In the genomic region with DNA sequence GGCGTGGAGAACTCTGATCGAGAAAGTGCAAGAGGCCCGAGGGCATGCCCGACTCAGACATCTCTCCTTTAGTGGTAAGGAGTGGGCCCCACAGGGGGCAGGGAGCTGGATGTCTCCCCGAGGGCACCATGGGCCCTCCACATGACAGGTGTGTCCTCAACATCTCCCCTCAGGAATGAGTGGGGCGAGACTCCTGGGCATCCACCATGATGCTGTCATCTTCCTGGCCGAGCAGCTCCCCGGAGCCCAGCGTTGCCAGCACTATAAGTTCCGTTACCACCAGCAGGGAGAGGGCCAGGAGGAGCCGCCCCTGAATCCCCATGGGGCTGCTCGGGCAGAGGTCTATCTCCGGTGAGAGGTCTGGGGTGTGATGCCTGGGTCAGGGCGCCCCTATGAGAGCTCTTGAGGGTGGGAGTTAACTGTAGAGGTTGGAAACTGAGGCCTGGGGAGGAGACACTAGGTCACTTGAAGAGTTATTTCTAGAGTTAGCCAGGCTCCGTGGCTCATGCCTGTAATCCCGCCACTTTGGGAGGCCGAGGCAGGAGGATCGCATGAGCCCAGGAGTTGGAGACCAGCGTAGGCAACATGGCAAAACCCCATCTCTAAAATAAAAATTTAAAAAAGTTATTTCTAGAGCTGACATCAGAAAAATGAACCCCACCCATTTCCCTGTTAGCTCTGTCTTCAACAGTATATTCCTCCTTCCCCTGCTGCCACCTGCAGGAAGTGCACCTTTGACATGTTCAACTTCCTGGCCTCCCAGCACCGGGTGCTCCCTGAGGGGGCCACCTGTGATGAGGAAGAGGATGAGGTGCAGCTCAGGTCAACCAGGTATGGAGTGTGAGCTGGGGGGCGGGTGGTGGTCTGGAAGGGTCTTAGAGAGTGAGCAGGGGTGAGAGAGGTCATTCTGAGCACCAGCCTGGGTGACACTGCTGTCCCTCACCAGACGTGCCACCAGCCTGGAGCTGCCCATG, we compare ENCODE assay signal across 12 cellular contexts. TPM values are rescaled to one million over a fixed set of nuclear protein-coding genes. Genes with fewer than 3 reads are reported as not detected.
DNase-seq lines count a peak whose midpoint lies in the region; ATAC-seq, FAIRE-seq and TF ChIP-seq lines count a peak whose summit lies in the region.
"Had no signal": no experiment of that assay in that cellular context is flagged by ENCODE, and none has a peak within 500 bp of the region (broad histone marks: within the 10 kb centered on the region; RNA-seq: fewer than 3 reads in every experiment).

No MANE protein-coding gene starts in this region.

- peaks cover 33% of the 10 kb centered on the region for H3K36me3 Mint-ChIP-seq in activated CD8-positive, alpha-beta memory T cell treated with anti-CD3 and anti-CD28 coated beads, Interleukin-2, amount 10 ng/mL, durations not matched to agents 7 days and 5 days
- peaks cover 57% of the 10 kb centered on the region for H3K36me3 Mint-ChIP-seq in stimulated activated memory B cell treated with anti-CD40 and anti-IgM and Interleukin-4, amounts not matched to agents 10 μg/mL and 1 μg/mL and 100 μg/mL, for 72 hours

- H3K4me1 ChIP-seq in Loucy (ENCODE audit: insufficient read depth, low read length, poor library complexity, severe bottlenecking) (peaks cover 4% of the 10 kb centered on the region), K562 (replicated peaks in 1 of 2; ENCODE audit: control insufficient read depth in 2 of 2, insufficient read depth in 2 of 2, low read length in 2 of 2) (peaks cover 10 to 43% of the 10 kb centered on the region in 2 experiments; a peak in 4 of 5 replicates)

- H3F3A ChIP-seq in Loucy (ENCODE audit: low read depth) = no peaks in the 10 kb centered on the region

- H3K27ac ChIP-seq in K562 (ENCODE audit: extremely low read depth, low read depth, low read length) = no peak overlapping the region
- H3K27ac ChIP-seq: HL-60, pancreas had no signal

- no peaks in the 10 kb centered on the region for H3K9me1 ChIP-seq in K562 (ENCODE audit: control insufficient read depth, insufficient read depth, low read length)

- peaks cover 14% of the 10 kb centered on the region for H3K4me1 Mint-ChIP-seq in activated CD8-positive, alpha-beta memory T cell treated with anti-CD3 and anti-CD28 coated beads, Interleukin-2, amount 10 ng/mL, durations not matched to agents 7 days and 5 days
- H3K4me1 Mint-ChIP-seq in stimulated activated memory B cell treated with anti-CD40 and anti-IgM and Interleukin-4, amounts not matched to agents 10 μg/mL and 1 μg/mL and 100 μg/mL, for 72 hours = peaks cover 54% of the 10 kb centered on the region

- H3K4me3 Mint-ChIP-seq in activated CD8-positive, alpha-beta memory T cell treated with anti-CD3 and anti-CD28 coated beads, Interleukin-2, amount 10 ng/mL, durations not matched to agents 7 days and 5 days = no peak overlapping the region
- no peak overlapping the region for H3K4me3 Mint-ChIP-seq in stimulated activated memory B cell treated with anti-CD40 and anti-IgM and Interleukin-4, amounts not matched to agents 10 μg/mL and 1 μg/mL and 100 μg/mL, for 72 hours

- TF ChIP-seq POLR2A in K562 (conservative IDR thresholded peaks at IDR 0.05) = no peak

- no TSS peak for BruUV-seq in K562 (replicated peaks; lab: Mats Ljungman, UMichigan)

- H4K20me1 ChIP-seq in Loucy (ENCODE audit: insufficient read depth, low read length, poor library complexity, severe bottlenecking) = no peaks in the 10 kb centered on the region
- H4K20me1 ChIP-seq in K562 (replicated peaks; ENCODE audit: control insufficient read depth, insufficient read depth, low read length) = no peaks in the 10 kb centered on the region

- H3K9me3 ChIP-seq in Loucy (ENCODE audit: insufficient read depth, low read depth, low read length) (no peaks in the 10 kb centered on the region), K562 (replicated peaks; ENCODE audit: control insufficient read depth, insufficient read depth, low read depth, low read length) (no peaks in the 10 kb centered on the region)
- H3K9me3 ChIP-seq: HAP-1, pancreas had no signal

- H2AFZ ChIP-seq in Loucy (ENCODE audit: low read length) = no peak overlapping the region
- H2AFZ ChIP-seq in K562 (ENCODE audit: low read depth, low read length) = no peak overlapping the region

- FAIRE-seq in K562 (lab: Jason Lieb, UNC) = no peak
- FAIRE-seq: pancreas had no signal

- H3K27me3 ChIP-seq in Loucy (ENCODE audit: insufficient read depth, low read length, poor library complexity, severe bottlenecking) (no peaks in the 10 kb centered on the region), K562 (ENCODE audit: control insufficient read depth in 2 of 2, insufficient read depth in 2 of 2, low read length in 2 of 2) (no peaks in the 10 kb centered on the region)
- H3K27me3 ChIP-seq: pancreas had no signal

- H3K36me3 ChIP-seq in Loucy (ENCODE audit: insufficient read depth, low read length) (peaks cover 23% of the 10 kb centered on the region; the same call in 1 of the 2 replicates), K562 (ENCODE audit: control insufficient read depth, insufficient read depth, low read length) (peaks cover 70% of the 10 kb centered on the region; the same call in 2 of the 3 replicates)

- CTCF ChIA-PET in activated CD8-positive, alpha-beta memory T cell treated with anti-CD3 and anti-CD28 coated beads, Interleukin-2, amount 10 ng/mL, durations not matched to agents 7 days and 5 days (lab: Charles Lee) = interaction anchor here (0.8 to 2.4 kb wide), 7 partner anchors 10 to 195 kb away, joined by 3 to 9 read pairs (median 5); partner anchors contain the start of gene LIN37
- CTCF ChIA-PET in K562 (lab: Yijun Ruan, JAX; ENCODE audit: low intra/inter-chr PET ratio) = no interaction called here

- in situ Hi-C loops in K562 (cut with MboI) = no loop called here

- POLR2A ChIA-PET in K562 (lab: Yijun Ruan, JAX) = interaction anchor here (0.9 to 2.2 kb wide), 7 partner anchors 8 to 19 kb away, joined by 3 to 8 read pairs (median 5); partner anchors contain the start of genes LIN37, PSENEN and U2AF1L4

- 0 out of 2 replicates have a peak, but pooled peaks have one; percentile 17 for TF ChIP-seq CTCF in Loucy (conservative IDR thresholded peaks at IDR 0.05; ENCODE audit: low read length)
- peak in 1 of 3 experiments; percentile 28; a peak in 3 of 6 replicates for TF ChIP-seq CTCF in K562 (IDR thresholded peaks at IDR 0.05 in 2 of 3, conservative IDR thresholded peaks at IDR 0.05 in 1 of 3; ENCODE audit: insufficient read depth in 2 of 3, low read depth in 1 of 3, low read length in 3 of 3)

- TF ChIP-seq RAD21 in K562 (CRISPR knock-in tag; conservative IDR thresholded peaks at IDR 0.05 in 1 of 2, IDR thresholded peaks at IDR 0.05 in 1 of 2) = no peak

- intact Hi-C loops in K562 (cut with micrococcal nuclease) = no loop called here

- no peaks in the 10 kb centered on the region for H3K27me3 Mint-ChIP-seq in activated CD8-positive, alpha-beta memory T cell treated with anti-CD3 and anti-CD28 coated beads, Interleukin-2, amount 10 ng/mL, durations not matched to agents 7 days and 5 days
- no peaks in the 10 kb centered on the region for H3K27me3 Mint-ChIP-seq in stimulated activated memory B cell treated with anti-CD40 and anti-IgM and Interleukin-4, amounts not matched to agents 10 μg/mL and 1 μg/mL and 100 μg/mL, for 72 hours

- no peak overlapping the region for H3K27ac Mint-ChIP-seq in activated CD8-positive, alpha-beta memory T cell treated with anti-CD3 and anti-CD28 coated beads, Interleukin-2, amount 10 ng/mL, durations not matched to agents 7 days and 5 days
- peak overlapping the region; percentile 30 for H3K27ac Mint-ChIP-seq in stimulated activated memory B cell treated with anti-CD40 and anti-IgM and Interleukin-4, amounts not matched to agents 10 μg/mL and 1 μg/mL and 100 μg/mL, for 72 hours

- H3K9me2 ChIP-seq in Loucy (replicated peaks; ENCODE audit: low read depth, low read length) = no peaks in the 10 kb centered on the region

- H3K9ac ChIP-seq in Loucy (ENCODE audit: low read depth, low read length, poor library complexity, severe bottlenecking) (no peak overlapping the region), K562 (ENCODE audit: insufficient read depth in 1 of 2, low read depth in 2 of 2, low read length in 2 of 2) (peak overlapping the region in 1 of 2 experiments; percentile 43; a peak in 1 of 4 replicates)

- DNase-seq in activated CD8-positive, alpha-beta memory T cell treated with anti-CD3 and anti-CD28 coated beads, Interleukin-2, amount 10 ng/mL, durations not matched to agents 7 days and 5 days = peak; percentile 56
- DNase-seq in activated CD8-positive, alpha-beta memory T cell treated with anti-CD3 and anti-CD28 coated beads, Interleukin-2, amount 50 U/mL, for 4 hours = no peak
- peak in 1 of 4 experiments; percentile 31 for DNase-seq in K562 (ENCODE audit: extremely low read depth in 1 of 4, low spot score in 3 of 4)
- no peak for DNase-seq in NCI-H2081 (lab: John Stamatoyannopoulos, UW)
- DNase-seq: C1 segment of cervical spinal cord had no signal

- TF ChIP-seq EP300 in K562 (IDR thresholded peaks at IDR 0.05; ENCODE audit: low read length) = no peak

- no peaks in the 10 kb centered on the region for H3K9me3 Mint-ChIP-seq in activated CD8-positive, alpha-beta memory T cell treated with anti-CD3 and anti-CD28 coated beads, Interleukin-2, amount 10 ng/mL, durations not matched to agents 7 days and 5 days (ENCODE audit: low read depth)
- H3K9me3 Mint-ChIP-seq in stimulated activated memory B cell treated with anti-CD40 and anti-IgM and Interleukin-4, amounts not matched to agents 10 μg/mL and 1 μg/mL and 100 μg/mL, for 72 hours = no peaks in the 10 kb centered on the region

- H3K4me3 ChIP-seq in Loucy (ENCODE audit: low read length, poor library complexity, severe bottlenecking) (no peak overlapping the region), K562 (no peak overlapping the region)
- H3K4me3 ChIP-seq: HAP-1, pancreas had no signal

- 93% methylated on average over 21 of the region's 22 CpGs for WGBS in K562 (ENCODE audit: insufficient coverage, low coverage, missing lambda C conversion rate)

- no peak for ATAC-seq in activated CD8-positive, alpha-beta memory T cell treated with anti-CD3 and anti-CD28 coated beads, Interleukin-2, amount 10 ng/mL, durations not matched to agents 7 days and 5 days
- no peak for ATAC-seq in K562
- ATAC-seq in stimulated activated memory B cell treated with anti-CD40 and anti-IgM and Interleukin-4, amounts not matched to agents 10 μg/mL and 1 μg/mL and 100 μg/mL, for 72 hours = no peak
- ATAC-seq in HG03432 (IDR thresholded peaks at IDR 0.05; ENCODE audit: unreplicated experiment) = no peak
- no peak for ATAC-seq in HG02798 (IDR thresholded peaks at IDR 0.05; ENCODE audit: poor library complexity, unreplicated experiment)
- ATAC-seq: pancreas had no signal

- H3K4me2 ChIP-seq in Loucy (ENCODE audit: low read depth, low read length, poor library complexity, severe bottlenecking) (no peak overlapping the region), K562 (ENCODE audit: insufficient read depth, low read length) (no peak overlapping the region)

- H3K79me2 ChIP-seq in Loucy (ENCODE audit: insufficient read depth, low read length) = no peaks in the 10 kb centered on the region
- no peaks in the 10 kb centered on the region; the same call in 2 of the 3 replicates for H3K79me2 ChIP-seq in K562 (ENCODE audit: control insufficient read depth, insufficient read depth, low read length)

RNA-seq across cellular contexts. Expression of gene IGFLR1, which starts 5.1 kb away (rescaled TPM):
- 100 to 1,000 TPM in 1 of 2 experiments, 10 to 100 TPM in 1; 51.7 to 117 TPM for total RNA-seq in activated CD8-positive, alpha-beta memory T cell treated with anti-CD3 and anti-CD28 coated beads, Interleukin-2, amount 10 ng/mL, durations not matched to agents 7 days and 5 days
- total RNA-seq in K562 (2011; cell fraction: chromatin; rRNA removed; ENCODE audit: low replicate concordance) = 4.8 and 9.7 TPM in 2 replicates
- total RNA-seq in K562 (2011; cell fraction: nucleolus; rRNA removed) = 8.8 and 9.6 TPM in 2 replicates
- 5.4 and 9.5 TPM in 2 replicates for total RNA-seq in K562 (2011; cell fraction: nucleoplasm; rRNA removed)
- 12.1 and 14.3 TPM in 2 replicates for total RNA-seq in K562 (2014; rRNA removed)
- 1.2 and 3.6 TPM in 2 replicates for total RNA-seq in K562 (2014; rRNA removed; fragmentation: Illumina TruSeq; extraction: Trizol)
- total RNA-seq in K562 (2015; rRNA removed; fragmentation: Illumina TruSeq; extraction: Trizol) = 4.6 and 9.1 TPM in 2 replicates
- total RNA-seq in K562 (2021) = 7.8 and 12.1 TPM in 2 replicates
- 4.0 and 4.2 TPM in 2 replicates for polyA plus RNA-seq in K562 (2011; rRNA removed)
- 8.8 and 25.3 TPM in 2 replicates for polyA plus RNA-seq in K562 (2011; cell fraction: cytosol; rRNA removed)
- polyA plus RNA-seq in K562 (2011; cell fraction: nucleus; rRNA removed) = 15.2 and 21.1 TPM in 2 replicates
- 10.9 and 14.5 TPM in 2 replicates for polyA plus RNA-seq in K562 (2012)
- 6.8 and 9.2 TPM in 2 replicates for polyA plus RNA-seq in K562 (2014; fragmentation: Illumina TruSeq; extraction: Trizol)
- 1 to 10 TPM; 1.0 to 2.6 TPM for polyA plus RNA-seq in K562 (2014; fragmentation: Nextera tagmentation; extraction: Ambion mirVana)
- 11.6 and 15.0 TPM in 2 replicates for polyA plus RNA-seq in K562 (2014; rRNA removed)
- polyA minus RNA-seq in K562 (2011; rRNA and poly(A)+ RNA removed) = 0.75 and 0.98 TPM in 2 replicates
- 4.4 and 7.9 TPM in 2 replicates for polyA minus RNA-seq in K562 (2011; cell fraction: cytosol; rRNA and poly(A)+ RNA removed)
- polyA minus RNA-seq in K562 (2011; cell fraction: nucleus; rRNA and poly(A)+ RNA removed) = 2.8 and 3.2 TPM in 2 replicates

RNA-seq across cellular contexts. Expression of gene U2AF1L4, which starts 8.0 kb away (rescaled TPM):
- total RNA-seq in activated CD8-positive, alpha-beta memory T cell treated with anti-CD3 and anti-CD28 coated beads, Interleukin-2, amount 10 ng/mL, durations not matched to agents 7 days and 5 days = 10 to 100 TPM; 25.1 to 35.6 TPM
- 25.9 and 46.7 TPM in 2 replicates for total RNA-seq in K562 (2011; cell fraction: chromatin; rRNA removed; ENCODE audit: low replicate concordance)
- total RNA-seq in K562 (2011; cell fraction: nucleolus; rRNA removed) = 26.5 and 31.5 TPM in 2 replicates
- 29.8 and 35.6 TPM in 2 replicates for total RNA-seq in K562 (2011; cell fraction: nucleoplasm; rRNA removed)
- total RNA-seq in K562 (2014; rRNA removed) (11.3 and 14.0 TPM in 2 replicates), K562 (2014; rRNA removed; fragmentation: Illumina TruSeq; extraction: Trizol) (6.6 and 8.4 TPM in 2 replicates), K562 (2015; rRNA removed; fragmentation: Illumina TruSeq; extraction: Trizol) (8.9 and 12.6 TPM in 2 replicates), K562 (2021) (11.2 and 14.8 TPM in 2 replicates)
- polyA plus RNA-seq in K562 (2011; rRNA removed) (9.5 and 16.9 TPM in 2 replicates), K562 (2014; fragmentation: Illumina TruSeq; extraction: Trizol) (14.4 and 16.7 TPM in 2 replicates), K562 (2014; fragmentation: Nextera tagmentation; extraction: Ambion mirVana) (10 to 100 TPM in 1 of 2 experiments, 1 to 10 TPM in 1; 9.7 to 16.7 TPM), K562 (2014; rRNA removed) (14.4 and 19.5 TPM in 2 replicates)
- 12.9 and 18.3 TPM in 2 replicates for polyA plus RNA-seq in K562 (2011; cell fraction: cytosol; rRNA removed)
- polyA plus RNA-seq in K562 (2011; cell fraction: nucleus; rRNA removed) = 85.9 and 97.8 TPM in 2 replicates
- polyA plus RNA-seq in K562 (2012) = 14.7 and 19.2 TPM in 2 replicates
- 4.6 and 7.1 TPM in 2 replicates for polyA minus RNA-seq in K562 (2011; rRNA and poly(A)+ RNA removed)
- 3.1 and 9.3 TPM in 2 replicates for polyA minus RNA-seq in K562 (2011; cell fraction: cytosol; rRNA and poly(A)+ RNA removed)
- 10.8 and 16.2 TPM in 2 replicates for polyA minus RNA-seq in K562 (2011; cell fraction: nucleus; rRNA and poly(A)+ RNA removed)

RNA-seq across cellular contexts. Expression of gene PSENEN, which starts 8.3 kb away (rescaled TPM):
- total RNA-seq in activated CD8-positive, alpha-beta memory T cell treated with anti-CD3 and anti-CD28 coated beads, Interleukin-2, amount 10 ng/mL, durations not matched to agents 7 days and 5 days = 10 to 100 TPM; 39.1 to 49.0 TPM
- total RNA-seq in K562 (2011; cell fraction: chromatin; rRNA removed; ENCODE audit: low replicate concordance) = 14.8 and 25.8 TPM in 2 replicates
- 38.7 and 45.7 TPM in 2 replicates for total RNA-seq in K562 (2011; cell fraction: nucleolus; rRNA removed)
- total RNA-seq in K562 (2011; cell fraction: nucleoplasm; rRNA removed) = 23.4 and 27.6 TPM in 2 replicates
- total RNA-seq in K562 (2014; rRNA removed) = 42.3 and 49.6 TPM in 2 replicates
- 48.0 and 53.3 TPM in 2 replicates for total RNA-seq in K562 (2014; rRNA removed; fragmentation: Illumina TruSeq; extraction: Trizol)
- total RNA-seq in K562 (2015; rRNA removed; fragmentation: Illumina TruSeq; extraction: Trizol) = 59.0 and 61.1 TPM in 2 replicates
- 63.1 and 65.7 TPM in 2 replicates for total RNA-seq in K562 (2021)
- polyA plus RNA-seq in K562 (2011; rRNA removed) = 29.6 and 34.5 TPM in 2 replicates
- 47.5 and 76.3 TPM in 2 replicates for polyA plus RNA-seq in K562 (2011; cell fraction: cytosol; rRNA removed)
- polyA plus RNA-seq in K562 (2011; cell fraction: nucleus; rRNA removed) = 25.2 and 26.0 TPM in 2 replicates
- 61.9 and 63.5 TPM in 2 replicates for polyA plus RNA-seq in K562 (2012)
- polyA plus RNA-seq in K562 (2014; fragmentation: Illumina TruSeq; extraction: Trizol) = 54.2 and 58.6 TPM in 2 replicates
- polyA plus RNA-seq in K562 (2014; fragmentation: Nextera tagmentation; extraction: Ambion mirVana) = 100 to 1,000 TPM; 261 to 299 TPM
- polyA plus RNA-seq in K562 (2014; rRNA removed) = 76.5 and 79.2 TPM in 2 replicates
- polyA minus RNA-seq in K562 (2011; rRNA and poly(A)+ RNA removed) = 22.1 and 30.1 TPM in 2 replicates
- 10.7 and 13.5 TPM in 2 replicates for polyA minus RNA-seq in K562 (2011; cell fraction: cytosol; rRNA and poly(A)+ RNA removed)
- polyA minus RNA-seq in K562 (2011; cell fraction: nucleus; rRNA and poly(A)+ RNA removed) = 5.4 and 7.6 TPM in 2 replicates

RNA-seq across cellular contexts. Expression of gene LIN37, which starts 11.2 kb away (rescaled TPM):
- 1 to 10 TPM; 8.9 to 9.2 TPM for total RNA-seq in activated CD8-positive, alpha-beta memory T cell treated with anti-CD3 and anti-CD28 coated beads, Interleukin-2, amount 10 ng/mL, durations not matched to agents 7 days and 5 days
- total RNA-seq in K562 (2011; cell fraction: chromatin; rRNA removed; ENCODE audit: low replicate concordance) = 16.9 and 59.4 TPM in 2 replicates
- 32.5 and 40.4 TPM in 2 replicates for total RNA-seq in K562 (2011; cell fraction: nucleolus; rRNA removed)
- 22.7 and 31.1 TPM in 2 replicates for total RNA-seq in K562 (2011; cell fraction: nucleoplasm; rRNA removed)
- 7.7 and 10.3 TPM in 2 replicates for total RNA-seq in K562 (2014; rRNA removed)
- total RNA-seq in K562 (2014; rRNA removed; fragmentation: Illumina TruSeq; extraction: Trizol) = 5.0 and 5.7 TPM in 2 replicates
- 8.5 and 8.6 TPM in 2 replicates for total RNA-seq in K562 (2015; rRNA removed; fragmentation: Illumina TruSeq; extraction: Trizol)
- 9.2 TPM in 2 replicates for total RNA-seq in K562 (2021)
- polyA plus RNA-seq in K562 (2011; rRNA removed) = 4.4 and 8.7 TPM in 2 replicates
- 11.6 and 13.7 TPM in 2 replicates for polyA plus RNA-seq in K562 (2011; cell fraction: cytosol; rRNA removed)
- 45.6 and 54.7 TPM in 2 replicates for polyA plus RNA-seq in K562 (2011; cell fraction: nucleus; rRNA removed)
- polyA plus RNA-seq in K562 (2012) = 7.4 and 16.7 TPM in 2 replicates
- 11.5 and 14.4 TPM in 2 replicates for polyA plus RNA-seq in K562 (2014; fragmentation: Illumina TruSeq; extraction: Trizol)
- polyA plus RNA-seq in K562 (2014; fragmentation: Nextera tagmentation; extraction: Ambion mirVana) = 1 to 10 TPM; 1.2 to 3.1 TPM
- 9.0 and 12.5 TPM in 2 replicates for polyA plus RNA-seq in K562 (2014; rRNA removed)
- 4.6 and 4.8 TPM in 2 replicates for polyA minus RNA-seq in K562 (2011; rRNA and poly(A)+ RNA removed)
- 12.8 and 14.8 TPM in 2 replicates for polyA minus RNA-seq in K562 (2011; cell fraction: cytosol; rRNA and poly(A)+ RNA removed)
- polyA minus RNA-seq in K562 (2011; cell fraction: nucleus; rRNA and poly(A)+ RNA removed) = 13.2 and 21.9 TPM in 2 replicates

RNA-seq across cellular contexts. Expression of gene KMT2B, which starts 19.4 kb away (rescaled TPM):
- total RNA-seq in activated CD8-positive, alpha-beta memory T cell treated with anti-CD3 and anti-CD28 coated beads, Interleukin-2, amount 10 ng/mL, durations not matched to agents 7 days and 5 days = 10 to 100 TPM; 70.2 to 79.8 TPM
- total RNA-seq in K562 (2011; cell fraction: chromatin; rRNA removed; ENCODE audit: low replicate concordance) = 84.2 and 203 TPM in 2 replicates
- total RNA-seq in K562 (2011; cell fraction: nucleolus; rRNA removed) = 117 and 120 TPM in 2 replicates
- 104 and 131 TPM in 2 replicates for total RNA-seq in K562 (2011; cell fraction: nucleoplasm; rRNA removed)
- total RNA-seq in K562 (2014; rRNA removed) = 8.1 and 9.0 TPM in 2 replicates
- total RNA-seq in K562 (2014; rRNA removed; fragmentation: Illumina TruSeq; extraction: Trizol) = 2.7 and 4.8 TPM in 2 replicates
- total RNA-seq in K562 (2015; rRNA removed; fragmentation: Illumina TruSeq; extraction: Trizol) = 6.0 and 6.7 TPM in 2 replicates
- total RNA-seq in K562 (2021) = 36.0 and 43.9 TPM in 2 replicates
- polyA plus RNA-seq in K562 (2011; rRNA removed) = 11.0 and 19.1 TPM in 2 replicates
- polyA plus RNA-seq in K562 (2011; cell fraction: cytosol; rRNA removed) = 14.8 and 17.2 TPM in 2 replicates
- 108 and 154 TPM in 2 replicates for polyA plus RNA-seq in K562 (2011; cell fraction: nucleus; rRNA removed)
- 38.7 and 38.9 TPM in 2 replicates for polyA plus RNA-seq in K562 (2012)
- polyA plus RNA-seq in K562 (2014; fragmentation: Illumina TruSeq; extraction: Trizol) = 21.5 and 27.8 TPM in 2 replicates
- polyA plus RNA-seq in K562 (2014; fragmentation: Nextera tagmentation; extraction: Ambion mirVana) = 1 to 10 TPM in 1 of 2 experiments, under 1 TPM in 1; 0.63 to 1.3 TPM
- polyA plus RNA-seq in K562 (2014; rRNA removed) = 16.4 and 21.9 TPM in 2 replicates
- 7.1 and 9.7 TPM in 2 replicates for polyA minus RNA-seq in K562 (2011; rRNA and poly(A)+ RNA removed)
- polyA minus RNA-seq in K562 (2011; cell fraction: cytosol; rRNA and poly(A)+ RNA removed) = 12.2 and 21.2 TPM in 2 replicates
- polyA minus RNA-seq in K562 (2011; cell fraction: nucleus; rRNA and poly(A)+ RNA removed) = 14.7 and 18.4 TPM in 2 replicates
